6 cellular contexts compared by ENCODE assay signal in the genomic region with DNA sequence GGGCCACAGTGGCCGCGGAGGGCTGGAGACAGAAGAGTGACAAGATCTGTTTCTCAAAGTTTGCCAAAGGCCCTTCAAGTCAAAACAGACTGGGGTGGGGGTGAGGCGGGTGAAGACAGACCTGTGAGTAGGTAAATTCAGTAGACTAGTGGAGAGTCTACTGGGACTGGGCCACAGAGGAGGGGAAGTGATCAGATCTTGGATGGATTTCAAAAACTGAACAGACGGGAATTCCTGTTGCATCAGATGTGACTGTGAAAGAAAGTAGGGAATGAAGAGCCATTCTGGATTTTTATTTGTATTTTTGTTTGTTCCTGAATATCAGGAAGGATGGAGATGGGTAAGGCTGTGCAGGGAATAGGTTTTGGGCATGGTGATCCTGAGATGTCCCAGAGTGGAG. TPM values are rescaled to one million over a fixed set of nuclear protein-coding genes. Genes with fewer than 3 reads are reported as not detected.
DNase-seq lines count a peak whose midpoint lies in the region; ATAC-seq and TF ChIP-seq lines count a peak whose summit lies in the region.
"Not testable (repeated sequence)": the region's sequence is repeated elsewhere in the genome, so short reads cannot be mapped to it uniquely, and the experiment has no call there.

No MANE protein-coding gene starts in this region.

- H3K9me3 ChIP-seq in lung (ENCODE audit: control insufficient read depth in 2 of 2, insufficient read depth in 1 of 2, low read length in 1 of 2) = peaks cover 0 to 22% of the 10 kb centered on the region in 2 donors

- H3K36me3 Mint-ChIP-seq in activated T-cell treated with anti-CD3 and anti-CD28 coated beads, Interleukin-2, amount 50 U/mL, for 72 hours (ENCODE audit: insufficient read depth in 2 of 2) = peaks cover 48 to 59% of the 10 kb centered on the region in 2 donors

- peaks cover 33% of the 10 kb centered on the region for H3K4me1 Mint-ChIP-seq in activated T-cell treated with anti-CD3 and anti-CD28 coated beads, Interleukin-2, amount 50 U/mL, for 72 hours (ENCODE audit: low read depth)
- peaks cover 26% of the 10 kb centered on the region for H3K4me1 Mint-ChIP-seq in stimulated activated naive CD8-positive, alpha-beta T cell treated with anti-CD3 and anti-CD28 coated beads, Interleukin-15, amount 100 ng/mL, for 72 hours

- not testable (repeated sequence) for TF ChIP-seq POLR2A in NB4 (IDR thresholded peaks at IDR 0.05; ENCODE audit: extremely low read depth, insufficient read length)

- ATAC-seq in activated T-cell treated with anti-CD3 and anti-CD28 coated beads, Interleukin-2, amount 50 U/mL, for 72 hours (replicated peaks in 1 of 2); lung (ENCODE audit: insufficient read depth, low FRiP score); stimulated activated naive CD8-positive, alpha-beta T cell treated with anti-CD3 and anti-CD28 coated beads, Interleukin-15, amount 100 ng/mL, for 72 hours: not testable (repeated sequence)

- H3K36me3 ChIP-seq in lung (ENCODE audit: control insufficient read depth in 2 of 2, insufficient read depth in 2 of 2, low read length in 2 of 2) = peaks cover 8 to 11% of the 10 kb centered on the region in 2 donors

- peak overlapping the region; percentile 91 for H3K27ac Mint-ChIP-seq in activated T-cell treated with anti-CD3 and anti-CD28 coated beads, Interleukin-2, amount 50 U/mL, for 72 hours
- peak overlapping the region; percentile 59 to 88 for H3K27ac Mint-ChIP-seq in stimulated activated naive CD8-positive, alpha-beta T cell treated with anti-CD3 and anti-CD28 coated beads, Interleukin-15, amount 100 ng/mL, for 72 hours

- peaks cover 22 to 30% of the 10 kb centered on the region in 2 donors for H3K9me3 Mint-ChIP-seq in activated T-cell treated with anti-CD3 and anti-CD28 coated beads, Interleukin-2, amount 50 U/mL, for 72 hours
- H3K9me3 Mint-ChIP-seq in stimulated activated naive CD8-positive, alpha-beta T cell treated with anti-CD3 and anti-CD28 coated beads, Interleukin-15, amount 100 ng/mL, for 72 hours = peaks cover 39 to 53% of the 10 kb centered on the region in 2 donors

- not testable (repeated sequence) for TF ChIP-seq CTCF in NB4 (IDR thresholded peaks at IDR 0.05; ENCODE audit: low read depth, low read length); epithelial cell of proximal tubule (conservative IDR thresholded peaks at IDR 0.05; ENCODE audit: low read depth, low read length); lung (IDR thresholded peaks at IDR 0.05; ENCODE audit: control extremely low read depth, extremely low read depth)

- 5 to 8% methylated on average over 1 of the region's 4 CpGs for WGBS in lung, 2 donors

- not testable (repeated sequence) for H3K27me3 Mint-ChIP-seq in activated T-cell treated with anti-CD3 and anti-CD28 coated beads, Interleukin-2, amount 50 U/mL, for 72 hours (ENCODE audit: low read depth); stimulated activated naive CD8-positive, alpha-beta T cell treated with anti-CD3 and anti-CD28 coated beads, Interleukin-15, amount 100 ng/mL, for 72 hours

- H3K27me3 ChIP-seq in lung (ENCODE audit: control insufficient read depth, insufficient read depth) = not testable (repeated sequence)

- DNase-seq in EL = peak; percentile 44
- not testable (repeated sequence) for DNase-seq in NB4 (ENCODE audit: low read depth); activated T-cell treated with anti-CD3 and anti-CD28 coated beads, Interleukin-2, amount 50 U/mL, for 72 hours; epithelial cell of proximal tubule (ENCODE audit: low read depth); lung (ENCODE audit: low spot score); stimulated activated naive CD8-positive, alpha-beta T cell treated with anti-CD3 and anti-CD28 coated beads, Interleukin-15, amount 100 ng/mL, for 72 hours

- H3K4me3 Mint-ChIP-seq in activated T-cell treated with anti-CD3 and anti-CD28 coated beads, Interleukin-2, amount 50 U/mL, for 72 hours = peak overlapping the region; percentile 48 to 90
- H3K4me3 Mint-ChIP-seq in stimulated activated naive CD8-positive, alpha-beta T cell treated with anti-CD3 and anti-CD28 coated beads, Interleukin-15, amount 100 ng/mL, for 72 hours = peak overlapping the region; percentile 65 to 90

- H3K4me1 ChIP-seq in lung (ENCODE audit: control insufficient read depth in 2 of 2, insufficient read depth in 2 of 2, low read length in 2 of 2) = not testable (repeated sequence)

- H3K4me3 ChIP-seq in NB4 (ENCODE audit: low read depth, low read length) = peak overlapping the region; percentile 63
- H3K4me3 ChIP-seq in epithelial cell of proximal tubule (ENCODE audit: low read depth, low read length) = peak overlapping the region; percentile 40
- H3K4me3 ChIP-seq in lung = peak overlapping the region; percentile 35

- H3K27ac ChIP-seq in lung (ENCODE audit: low read depth in 1 of 2, low read length in 1 of 2) = not testable (repeated sequence)

RNA-seq across cellular contexts. Expression of gene ZNF773, which starts 0.7 kb away (rescaled TPM):
- total RNA-seq in activated T-cell treated with anti-CD3 and anti-CD28 coated beads, Interleukin-2, amount 50 U/mL, for 72 hours = 10 to 100 TPM; 11.9 to 12.7 TPM
- total RNA-seq in epithelial cell of proximal tubule (4.6 and 5.4 TPM in 2 replicates), lung (10 to 100 TPM in 1 of 2 donors, 1 to 10 TPM in 1; 6.3 to 17.0 TPM)
- polyA plus RNA-seq in lung = 1 to 10 TPM; 2.5 to 4.3 TPM

RNA-seq across cellular contexts. Expression of gene ZNF419, which starts 12.8 kb away (rescaled TPM):
- 10 to 100 TPM; 10.2 to 11.1 TPM for total RNA-seq in activated T-cell treated with anti-CD3 and anti-CD28 coated beads, Interleukin-2, amount 50 U/mL, for 72 hours
- total RNA-seq in epithelial cell of proximal tubule = 2.5 and 3.8 TPM in 2 replicates
- total RNA-seq in lung = 10 to 100 TPM; 10.1 to 12.5 TPM
- 1 to 10 TPM; 4.3 to 5.2 TPM for polyA plus RNA-seq in lung

RNA-seq across cellular contexts. Expression of gene ZNF772, which starts 23.0 kb away (rescaled TPM):
- total RNA-seq in activated T-cell treated with anti-CD3 and anti-CD28 coated beads, Interleukin-2, amount 50 U/mL, for 72 hours = 1 to 10 TPM; 6.4 to 7.7 TPM
- total RNA-seq in epithelial cell of proximal tubule (6.1 and 6.2 TPM in 2 replicates), lung (10 to 100 TPM in 1 of 2 donors, 1 to 10 TPM in 1; 8.1 to 28.1 TPM)
- 1 to 10 TPM in 1 of 2 donors, under 1 TPM in 1; 0.98 to 2.7 TPM for polyA plus RNA-seq in lung

RNA-seq across cellular contexts. Expression of gene ZNF549, which starts 26.8 kb away (rescaled TPM):
- 1 to 10 TPM; 6.8 to 6.9 TPM for total RNA-seq in activated T-cell treated with anti-CD3 and anti-CD28 coated beads, Interleukin-2, amount 50 U/mL, for 72 hours
- total RNA-seq in epithelial cell of proximal tubule (1.7 and 2.4 TPM in 2 replicates), lung (10 to 100 TPM in 1 of 2 donors, 1 to 10 TPM in 1; 4.8 to 14.8 TPM)
- polyA plus RNA-seq in lung = 1 to 10 TPM; 1.7 to 2.4 TPM

RNA-seq across cellular contexts. Expression of gene VN1R1, which starts 43.5 kb away (rescaled TPM):
- 1 to 10 TPM in 1 of 2 donors, under 1 TPM in 1; 0.37 to 1.1 TPM for total RNA-seq in activated T-cell treated with anti-CD3 and anti-CD28 coated beads, Interleukin-2, amount 50 U/mL, for 72 hours
- total RNA-seq in epithelial cell of proximal tubule (0.07 TPM in 1 of 2 replicates, not detected in the other), lung (1 to 10 TPM in 1 of 2 donors, under 1 TPM in 1; 0.58 to 3.1 TPM)
- under 1 TPM; 0.15 to 0.28 TPM for polyA plus RNA-seq in lung
